In genomic region chr7:65475734-65476319, GRCh38 we compare ENCODE assay signal across 8 cellular contexts.
DNase-seq lines count a peak whose midpoint lies in the region; ATAC-seq lines count a peak whose summit lies in the region.

No MANE protein-coding gene starts in this region.

- H3K9me3 Mint-ChIP-seq in activated naive CD8-positive, alpha-beta T cell treated with anti-CD3 and anti-CD28 coated beads for 36 hours, result peaks cover 10% of the 10 kb centered on the region

- DNase-seq in CMK (ENCODE audit: low read depth) (peak; percentile 25), G401 (ENCODE audit: low spot score) (no peak), ACHN (no peak), COR-L47 (lab: John Stamatoyannopoulos, UW) (no peak), SHP77 treated with DMSO at 0.1 percent for 48 hours (lab: John Stamatoyannopoulos, UW) (no peak)
- peak; percentile 5 for DNase-seq in activated naive CD8-positive, alpha-beta T cell treated with anti-CD3 and anti-CD28 coated beads for 36 hours

- H3K36me3 Mint-ChIP-seq in activated naive CD8-positive, alpha-beta T cell treated with anti-CD3 and anti-CD28 coated beads for 36 hours, result peaks cover 10% of the 10 kb centered on the region

- no peaks in the 10 kb centered on the region for H3K27me3 Mint-ChIP-seq in activated naive CD8-positive, alpha-beta T cell treated with anti-CD3 and anti-CD28 coated beads for 36 hours

- peaks cover 31% of the 10 kb centered on the region for H3K4me1 Mint-ChIP-seq in activated naive CD8-positive, alpha-beta T cell treated with anti-CD3 and anti-CD28 coated beads for 36 hours

- in situ Hi-C loops in G401 (cut with HindIII; ENCODE audit: low sequenced_read_pairs), result no loop called here
- in situ Hi-C loops in ACHN (cut with HindIII; ENCODE audit: low pct_ligation_motif_present, low pct_unique_long_range_greater_than_20kb, low sequenced_read_pairs), result no loop called here

- peak overlapping the region; percentile 62 for H3K27ac Mint-ChIP-seq in activated naive CD8-positive, alpha-beta T cell treated with anti-CD3 and anti-CD28 coated beads for 36 hours

- H3K4me3 Mint-ChIP-seq in activated naive CD8-positive, alpha-beta T cell treated with anti-CD3 and anti-CD28 coated beads for 36 hours, result no peak overlapping the region

- ATAC-seq in GM19438 (IDR thresholded peaks at IDR 0.05; ENCODE audit: low read depth, unreplicated experiment), result peak; percentile 96
- ATAC-seq in HG03457 (IDR thresholded peaks at IDR 0.05; ENCODE audit: unreplicated experiment), result peak; percentile 94

Comparison
In these comparisons a context has a peak if more than half of its experiments do, and no peak if none do; other contexts are left out.
1. DNase-seq: peak in CMK (single experiment) and activated naive CD8-positive, alpha-beta T cell treated with anti-CD3 and anti-CD28 coated beads for 36 hours (single experiment); none in G401 (single experiment), ACHN (single experiment), COR-L47 (single experiment) and SHP77 treated with DMSO at 0.1 percent for 48 hours (single experiment).